In the genomic region with DNA sequence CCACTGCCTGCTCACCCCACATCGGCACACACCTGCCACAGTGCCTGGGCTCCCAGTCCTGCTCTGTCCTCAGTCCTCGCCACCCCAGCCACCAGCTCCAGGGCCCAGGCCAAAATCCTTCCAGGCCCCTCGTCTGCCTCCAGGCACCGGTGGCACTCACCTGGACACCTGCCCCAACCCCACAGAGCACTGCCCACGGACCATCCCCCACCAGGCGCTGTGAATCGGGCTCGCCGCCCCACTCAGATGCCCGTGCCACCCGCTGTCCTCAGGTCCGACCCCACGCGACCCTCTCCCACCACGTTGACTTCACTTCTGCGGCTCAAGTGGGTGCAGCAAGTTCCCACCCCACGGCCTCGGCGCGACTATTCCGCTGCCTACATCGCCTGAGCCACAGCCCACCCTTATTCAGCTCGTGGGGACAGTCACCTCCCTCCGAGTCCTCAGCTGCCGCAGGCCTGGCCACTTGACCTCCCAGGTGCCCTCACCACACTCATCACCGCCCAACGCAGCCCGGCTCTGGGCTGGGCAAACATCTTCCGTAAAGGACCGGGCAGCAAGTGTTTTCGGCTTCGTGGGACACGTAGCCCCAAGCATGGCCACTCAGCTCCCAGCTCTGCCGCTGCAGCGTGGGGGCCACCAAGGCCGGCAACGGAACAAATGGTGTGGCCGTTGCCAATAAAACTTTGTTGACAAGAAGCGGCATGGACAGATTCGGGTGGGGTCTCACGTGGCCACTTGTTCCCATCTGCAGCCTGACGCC, we compare ENCODE assay signal across 20 cellular contexts. TPM values are rescaled to one million over a fixed set of nuclear protein-coding genes. Genes with fewer than 3 reads are reported as not detected.
DNase-seq lines count a peak whose midpoint lies in the region; ATAC-seq and TF ChIP-seq lines count a peak whose summit lies in the region.
"Had no signal": no experiment of that assay in that cellular context is flagged by ENCODE, and none has a peak within 500 bp of the region (broad histone marks: within the 10 kb centered on the region; RNA-seq: fewer than 3 reads in every experiment).

No MANE protein-coding gene starts in this region.

- H3K4me1 ChIP-seq in H9 (ENCODE audit: insufficient read depth, low read length) (no peaks in the 10 kb centered on the region; the same call in 1 of the 2 replicates), ascending aorta (peaks cover 12 to 36% of the 10 kb centered on the region in 2 donors), tibial artery (peaks cover 0 to 66% (median 46%) of the 10 kb centered on the region in 4 donors)

- H3K36me3 Mint-ChIP-seq in H9 (ENCODE audit: insufficient read depth in 1 of 3, low read depth in 3 of 3): peaks cover 3 to 17% (median 10%) of the 10 kb centered on the region in 3 experiments; a peak in 6 of 7 replicates
- peaks cover 5% of the 10 kb centered on the region for H3K36me3 Mint-ChIP-seq in glutamatergic neuron (ENCODE audit: unreplicated experiment)

- H3K79me1 ChIP-seq in H9 (ENCODE audit: insufficient read depth, low read depth, low read length, poor library complexity, severe bottlenecking): no peaks in the 10 kb centered on the region

- no peaks in the 10 kb centered on the region for H3K9me3 Mint-ChIP-seq in H9
- peaks cover 13% of the 10 kb centered on the region for H3K9me3 Mint-ChIP-seq in glutamatergic neuron (ENCODE audit: unreplicated experiment)

- no peak overlapping the region for H3K9ac ChIP-seq in H9 (ENCODE audit: extremely low read depth, insufficient read length, low read length)

- no peak overlapping the region for H3K23ac ChIP-seq in H9 (ENCODE audit: insufficient read length, low read depth, low read length)

- H3T11ph ChIP-seq in H9 (ENCODE audit: low read length): no peak overlapping the region

- no peak overlapping the region for H3K18ac ChIP-seq in H9 (ENCODE audit: insufficient read length, low read depth, low read length)

- no peak overlapping the region for H2AK5ac ChIP-seq in H9 (ENCODE audit: insufficient read length, low read length)

- no peak overlapping the region for H2AFZ ChIP-seq in H9 (ENCODE audit: low read length)

- H3K27me3 Mint-ChIP-seq in H9 (ENCODE audit: low read depth) (no peaks in the 10 kb centered on the region), glutamatergic neuron (ENCODE audit: unreplicated experiment) (peaks cover 11% of the 10 kb centered on the region)

- no peaks in the 10 kb centered on the region for H3K9me3 ChIP-seq in H9 (ENCODE audit: control insufficient read depth, low read depth, low read length)
- no peaks in the 10 kb centered on the region for H3K9me3 ChIP-seq in ascending aorta
- H3K9me3 ChIP-seq in tibial artery: no peaks in the 10 kb centered on the region
- H3K9me3 ChIP-seq: Peyer's patch had no signal

- no peak overlapping the region for H4K8ac ChIP-seq in H9 (replicated peaks; ENCODE audit: insufficient read length, low read depth, low read length)

- H4K20me1 ChIP-seq in H9 (ENCODE audit: control insufficient read depth, insufficient read depth, insufficient read length): no peaks in the 10 kb centered on the region

- no peak overlapping the region for H3K56ac ChIP-seq in H9 (ENCODE audit: insufficient read length, low read depth, low read length)

- peaks cover 0 to 9% of the 10 kb centered on the region in 2 experiments; a peak in 3 of 4 replicates for H3K4me1 Mint-ChIP-seq in H9
- peaks cover 11% of the 10 kb centered on the region for H3K4me1 Mint-ChIP-seq in glutamatergic neuron (ENCODE audit: low read depth, unreplicated experiment)

- H3K23me2 ChIP-seq in H9 (ENCODE audit: insufficient read length, low read depth, low read length, poor library complexity, severe bottlenecking): peaks cover 5% of the 10 kb centered on the region

- no CpG with 5 or more reads among the region's 42 CpGs for WGBS in H9 (ENCODE audit: extremely low coverage, insufficient read length, low lambda C conversion rate)

- H3K4me3 ChIP-seq in ascending aorta: no peak overlapping the region
- H3K4me3 ChIP-seq in tibial artery: no peak overlapping the region
- H3K4me3 ChIP-seq: Peyer's patch had no signal

- H3K79me2 ChIP-seq in H9 (ENCODE audit: insufficient read depth, low read length): peaks cover 17% of the 10 kb centered on the region; the same call in 1 of the 2 replicates

- H2BK15ac ChIP-seq in H9 (ENCODE audit: low read depth, low read length): no peak overlapping the region

- H3K4ac ChIP-seq in H9 (ENCODE audit: low read depth, low read length): no peak overlapping the region

- H3K27me3 ChIP-seq in H9 (ENCODE audit: insufficient read depth, low read length) (no peaks in the 10 kb centered on the region), ascending aorta (no peaks in the 10 kb centered on the region), tibial artery (no peaks in the 10 kb centered on the region)
- H3K27me3 ChIP-seq: Peyer's patch had no signal

- H3K36me3 ChIP-seq in ascending aorta: peaks cover 4 to 7% of the 10 kb centered on the region in 2 donors
- H3K36me3 ChIP-seq in tibial artery: peaks cover 6 to 25% (median 12%) of the 10 kb centered on the region in 3 donors
- H3K36me3 ChIP-seq: Peyer's patch had no signal

- intact Hi-C loops in ascending aorta (cut with DNase I) (no loop called here), tibial artery (cut with DNase I; ENCODE audit: low total_unique reads) (no loop called here)

- H2BK5ac ChIP-seq in H9 (ENCODE audit: insufficient read length, low read length): no peak overlapping the region

- peak overlapping the region; percentile 8 to 79 (median 31); a peak in 2 of 7 replicates for H3K27ac Mint-ChIP-seq in H9
- H3K27ac Mint-ChIP-seq in glutamatergic neuron (ENCODE audit: unreplicated experiment): peak overlapping the region; percentile 66

- H3K27ac ChIP-seq in H9 (ENCODE audit: insufficient read length, low read depth, low read length) (no peak overlapping the region), ascending aorta (peak overlapping the region; percentile 64 to 80), tibial artery (peak overlapping the region; percentile 73 to 87)

- H3K4me2 ChIP-seq in H9 (ENCODE audit: insufficient read depth, insufficient read length, low read length): no peak overlapping the region

- no peak for DNase-seq in H9
- no peak for DNase-seq in ascending aorta (ENCODE audit: low spot score in 2 of 2)
- no peak for DNase-seq in glutamatergic neuron
- DNase-seq in tibial artery: no peak
- no peak for DNase-seq in NCI-H1930 (lab: John Stamatoyannopoulos, UW)
- DNase-seq in GDM1 (lab: John Stamatoyannopoulos, UW): no peak
- DNase-seq: COR-L47, DMS153, IMR-90, Kasumi-1, MM.1S, NCI-H1092 treated with DMSO at 0.1 percent for 48 hours, NCI-H1694, NCI-H2107, NCI-H2227 treated with DMSO at 0.1 percent for 48 hours, NCI-H524, Peyer's patch had no signal

- no peak overlapping the region for H2BK120ac ChIP-seq in H9 (ENCODE audit: low read depth, low read length, poor library complexity, severe bottlenecking)

- no peak overlapping the region for H4K91ac ChIP-seq in H9 (ENCODE audit: insufficient read length, low read depth, low read length)

- no peak overlapping the region for H3K4me3 Mint-ChIP-seq in H9
- H3K4me3 Mint-ChIP-seq in glutamatergic neuron (ENCODE audit: unreplicated experiment): no peak overlapping the region

- H2BK12ac ChIP-seq in H9 (ENCODE audit: insufficient read length, low read depth, low read length): no peak overlapping the region

- no peak overlapping the region for H3K14ac ChIP-seq in H9 (ENCODE audit: insufficient read depth, low read length)

- no peak for ATAC-seq in GM21447 (IDR thresholded peaks at IDR 0.05; ENCODE audit: unreplicated experiment)
- ATAC-seq: Right ventricle myocardium inferior had no signal

- H4K5ac ChIP-seq in H9 (ENCODE audit: insufficient read length, low read depth, low read length): no peak overlapping the region

- no peak for TF ChIP-seq CTCF in H9 (conservative IDR thresholded peaks at IDR 0.05)
- no peak for TF ChIP-seq CTCF in ascending aorta (IDR thresholded peaks at IDR 0.05)
- no peak for TF ChIP-seq CTCF in glutamatergic neuron (IDR thresholded peaks at IDR 0.05; ENCODE audit: partially characterized antibody, unreplicated experiment)
- no peak for TF ChIP-seq CTCF in tibial artery (IDR thresholded peaks at IDR 0.05)

- H2BK20ac ChIP-seq in H9 (ENCODE audit: low read depth, low read length, poor library complexity, severe bottlenecking): no peak overlapping the region

RNA-seq across cellular contexts. Expression of a gene that starts 5.7 kb away (rescaled TPM):
- total RNA-seq in H9 (2021) (41.7 and 42.2 TPM in 2 replicates), ascending aorta (87.3 TPM), glutamatergic neuron (ENCODE audit: unreplicated experiment) (169 TPM)

RNA-seq across cellular contexts. Expression of a gene that starts 13.6 kb away (rescaled TPM):
- total RNA-seq in H9 (2021): 27.3 and 27.9 TPM in 2 replicates
- 12.6 TPM for total RNA-seq in ascending aorta
- total RNA-seq in glutamatergic neuron (ENCODE audit: unreplicated experiment): 3.1 TPM
- total RNA-seq: H4, IMR-90 had no signal
